ENCODE assay signal across 8 cellular contexts in the genomic region with DNA sequence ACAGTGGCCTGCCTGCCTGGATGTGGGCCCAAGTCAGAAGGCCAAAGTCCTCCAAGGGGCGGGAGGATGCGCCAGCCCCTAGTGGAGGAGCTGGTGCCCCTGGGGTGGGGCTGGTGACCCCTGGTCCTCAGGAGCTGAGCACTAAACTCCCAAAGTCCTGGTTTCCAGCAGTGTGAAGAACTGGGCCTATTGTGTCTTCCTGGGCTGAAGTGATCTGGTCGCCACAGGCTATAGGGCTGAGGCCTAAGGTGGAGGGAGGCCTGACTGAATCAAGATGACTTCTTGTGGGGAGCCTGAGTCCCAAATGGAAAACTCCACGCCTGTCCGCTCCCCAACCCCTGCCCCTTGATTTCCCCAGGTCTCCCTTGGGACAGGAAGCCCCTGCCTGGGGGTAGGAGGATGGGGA. TPM values are rescaled to one million over a fixed set of nuclear protein-coding genes. Genes with fewer than 3 reads are reported as not detected.
DNase-seq lines count a peak whose midpoint lies in the region; ATAC-seq and TF ChIP-seq lines count a peak whose summit lies in the region.

No MANE protein-coding gene starts in this region.

- no peak overlapping the region for H3K18ac ChIP-seq in H9 (ENCODE audit: insufficient read length, low read depth, low read length)

- H3K27me3 Mint-ChIP-seq in H9 (ENCODE audit: low read depth), result no peaks in the 10 kb centered on the region

- no peak overlapping the region for H4K5ac ChIP-seq in H9 (ENCODE audit: insufficient read length, low read depth, low read length)

- ATAC-seq in left colon (peak; percentile 18), HG03139 (IDR thresholded peaks at IDR 0.05; ENCODE audit: unreplicated experiment) (no peak), GM18870 (IDR thresholded peaks at IDR 0.05; ENCODE audit: unreplicated experiment) (no peak)

- H3K4me1 Mint-ChIP-seq in H9, result peaks cover 14 to 21% of the 10 kb centered on the region in 2 experiments

- no peaks in the 10 kb centered on the region for H3K9me3 ChIP-seq in H9 (ENCODE audit: control insufficient read depth, low read depth, low read length)
- H3K9me3 ChIP-seq in adrenal gland (replicated peaks in 1 of 3), result no peaks in the 10 kb centered on the region
- H3K9me3 ChIP-seq in spleen, result no peaks in the 10 kb centered on the region

- no peak overlapping the region for H2BK120ac ChIP-seq in H9 (ENCODE audit: low read depth, low read length, poor library complexity, severe bottlenecking)

- no peaks in the 10 kb centered on the region for H3K9me3 Mint-ChIP-seq in H9

- no peaks in the 10 kb centered on the region for H3K79me2 ChIP-seq in H9 (ENCODE audit: insufficient read depth, low read length)

- no peak overlapping the region for H3T11ph ChIP-seq in H9 (ENCODE audit: low read length)

- H3K23ac ChIP-seq in H9 (ENCODE audit: insufficient read length, low read depth, low read length), result no peak overlapping the region

- intact Hi-C loops in adrenal gland (cut with DNase I), result loop anchor here (5.0 to 10.0 kb wide), 3 partner anchors 169 to 236 kb away; a partner anchor contains a TSS
- intact Hi-C loops in left colon (cut with DNase I, micrococcal nuclease), result no loop called here
- intact Hi-C loops in spleen (cut with DNase I; ENCODE audit: low total_unique reads), result loop anchor here (10.0 kb wide), 1 partner anchor 49 kb away; no protein-coding TSS in a partner anchor

- H3K23me2 ChIP-seq in H9 (ENCODE audit: insufficient read length, low read depth, low read length, poor library complexity, severe bottlenecking), result peaks cover 7% of the 10 kb centered on the region

- H3K4me1 ChIP-seq in H9 (ENCODE audit: insufficient read depth, low read length) (no peaks in the 10 kb centered on the region), adrenal gland (replicated peaks in 1 of 2) (peaks cover 0 to 33% of the 10 kb centered on the region in 2 donors), spleen (peaks cover 24 to 64% (median 55%) of the 10 kb centered on the region in 6 donors)

- H3K14ac ChIP-seq in H9 (ENCODE audit: insufficient read depth, low read length), result peak overlapping the region; percentile 19; the same call in 1 of the 2 replicates

- peak overlapping the region in 1 of 3 experiments; percentile 77; a peak in 1 of 7 replicates for H3K27ac Mint-ChIP-seq in H9

- H3K4me2 ChIP-seq in H9 (ENCODE audit: insufficient read depth, insufficient read length, low read length), result no peak overlapping the region

- no peaks in the 10 kb centered on the region for H3K79me1 ChIP-seq in H9 (ENCODE audit: insufficient read depth, low read depth, low read length, poor library complexity, severe bottlenecking)

- no peak overlapping the region for H4K91ac ChIP-seq in H9 (ENCODE audit: insufficient read length, low read depth, low read length)

- no peak overlapping the region for H3K56ac ChIP-seq in H9 (ENCODE audit: insufficient read length, low read depth, low read length)

- H3K4me3 Mint-ChIP-seq in H9, result peak overlapping the region; percentile 25 to 35; a peak in 3 of 5 replicates

- H3K27ac ChIP-seq in H9 (ENCODE audit: insufficient read length, low read depth, low read length), result no peak overlapping the region
- peak overlapping the region in 4 of 5 donors; percentile 68 to 95 (median 91) for H3K27ac ChIP-seq in adrenal gland
- H3K27ac ChIP-seq in spleen, result peak overlapping the region; percentile 64 to 98 (median 96)

- no CpG with 5 or more reads among the region's 5 CpGs for WGBS in H9 (ENCODE audit: extremely low coverage, insufficient read length, low lambda C conversion rate)
- 62 to 82% (median 65%) methylated on average over 3 to 5 of the region's 5 CpGs for WGBS in adrenal gland, 4 donors
- 52 to 73% (median 60%) methylated on average over 4 to 5 of the region's 5 CpGs for WGBS in spleen, 5 donors

- TF ChIP-seq CTCF in H9 (conservative IDR thresholded peaks at IDR 0.05), result no peak
- no peak for TF ChIP-seq CTCF in adrenal gland (IDR thresholded peaks at IDR 0.05)
- TF ChIP-seq CTCF in spleen (IDR thresholded peaks at IDR 0.05 in 8 of 11, conservative IDR thresholded peaks at IDR 0.05 in 3 of 11), result no peak

- no peak overlapping the region for H2BK5ac ChIP-seq in H9 (ENCODE audit: insufficient read length, low read length)

- peaks cover 5 to 23% (median 9%) of the 10 kb centered on the region in 3 experiments; a peak in 4 of 7 replicates for H3K36me3 Mint-ChIP-seq in H9 (ENCODE audit: insufficient read depth in 1 of 3, low read depth in 3 of 3)

- no peak overlapping the region for H2BK15ac ChIP-seq in H9 (ENCODE audit: low read depth, low read length)

- no peaks in the 10 kb centered on the region for H3K27me3 ChIP-seq in H9 (ENCODE audit: insufficient read depth, low read length)
- H3K27me3 ChIP-seq in adrenal gland, result no peaks in the 10 kb centered on the region
- peaks cover 0 to 7% (median 0%) of the 10 kb centered on the region in 7 donors for H3K27me3 ChIP-seq in spleen (replicated peaks in 1 of 7)

- H4K8ac ChIP-seq in H9 (replicated peaks; ENCODE audit: insufficient read length, low read depth, low read length), result no peak overlapping the region

- H3K4me3 ChIP-seq in adrenal gland (peak overlapping the region in 1 of 4 donors; percentile 63), spleen (peak overlapping the region in 7 of 8 donors; percentile 54 to 80 (median 63))

- no peak overlapping the region for H3K9ac ChIP-seq in H9 (ENCODE audit: extremely low read depth, insufficient read length, low read length)

- H3K4ac ChIP-seq in H9 (ENCODE audit: low read depth, low read length), result no peak overlapping the region

- H2BK20ac ChIP-seq in H9 (ENCODE audit: low read depth, low read length, poor library complexity, severe bottlenecking), result no peak overlapping the region

- H2AFZ ChIP-seq in H9 (ENCODE audit: low read length), result no peak overlapping the region

- no peak overlapping the region for H2BK12ac ChIP-seq in H9 (ENCODE audit: insufficient read length, low read depth, low read length)

- H2AK5ac ChIP-seq in H9 (ENCODE audit: insufficient read length, low read length), result no peak overlapping the region

- H3K36me3 ChIP-seq in adrenal gland (replicated peaks in 1 of 2) (peaks cover 0 to 52% of the 10 kb centered on the region in 2 donors), spleen (peaks cover 8 to 74% (median 49%) of the 10 kb centered on the region in 6 donors)

- TF ChIP-seq POLR2A in adrenal gland (IDR thresholded peaks at IDR 0.05) (no peak), spleen (IDR thresholded peaks at IDR 0.05) (no peak)

- DNase-seq in H9 (no peak), adrenal gland (no peak), left colon (no peak), spleen (no peak), GM19238 (ENCODE audit: insufficient read length, low spot score) (no peak), NCI-H345 treated with DMSO at 0.1 percent for 48 hours (lab: John Stamatoyannopoulos, UW; ENCODE audit: unreplicated experiment) (no peak)

- no peaks in the 10 kb centered on the region for H4K20me1 ChIP-seq in H9 (ENCODE audit: control insufficient read depth, insufficient read depth, insufficient read length)

RNA-seq across cellular contexts. Expression of a gene that starts 0.8 kb away (rescaled TPM):
- total RNA-seq in H9 (2021) (6.5 and 6.7 TPM in 2 replicates), adrenal gland (10 to 100 TPM; 15.3 to 82.3 (median 27.7) TPM), left colon (1 to 10 TPM; 5.1 to 10.0 TPM), spleen (100 to 1,000 TPM; 150 to 369 (median 272) TPM)
- polyA plus RNA-seq in adrenal gland (10 to 100 TPM in 2 of 3 donors, 1 to 10 TPM in 1; 2.3 to 32.9 (median 19.5) TPM), spleen (100 to 1,000 TPM in 1 of 3 donors, 10 to 100 TPM in 2; 39.5 to 176 (median 89.2) TPM)

RNA-seq across cellular contexts. Expression of a gene that starts 15.1 kb away (rescaled TPM):
- total RNA-seq in H9 (2021) (35.1 and 35.7 TPM in 2 replicates), adrenal gland (100 to 1,000 TPM in 1 of 8 donors, 10 to 100 TPM in 7; 38.7 to 119 (median 50.0) TPM), left colon (100 to 1,000 TPM in 1 of 2 donors, 10 to 100 TPM in 1; 74.0 to 101 TPM), spleen (100 to 1,000 TPM in 2 of 7 donors, 10 to 100 TPM in 5; 62.0 to 139 (median 86.8) TPM)
- polyA plus RNA-seq in adrenal gland (10 to 100 TPM; 11.5 to 29.3 (median 24.7) TPM), spleen (10 to 100 TPM in 2 of 3 donors, 1 to 10 TPM in 1; 10.0 to 33.3 (median 10.9) TPM)

RNA-seq across cellular contexts. Expression of a gene that starts 19.6 kb away (rescaled TPM):
- total RNA-seq in H9 (2021) (25.3 and 27.4 TPM in 2 replicates), adrenal gland (10 to 100 TPM; 52.3 to 94.6 (median 68.5) TPM), left colon (10 to 100 TPM; 48.4 to 63.7 TPM), spleen (100 to 1,000 TPM; 105 to 167 (median 120) TPM)
- polyA plus RNA-seq in adrenal gland (10 to 100 TPM; 26.5 to 83.3 (median 46.2) TPM), spleen (10 to 100 TPM; 13.7 to 46.1 (median 24.0) TPM)

RNA-seq across cellular contexts. Expression of a gene that starts 48.8 kb away (rescaled TPM):
- total RNA-seq in H9 (2021) (13.2 and 13.3 TPM in 2 replicates), adrenal gland (10 to 100 TPM; 14.6 to 40.2 (median 25.0) TPM), left colon (10 to 100 TPM; 17.3 to 17.5 TPM), spleen (10 to 100 TPM; 12.8 to 25.9 (median 18.0) TPM)
- polyA plus RNA-seq in adrenal gland (10 to 100 TPM; 19.9 to 31.5 (median 30.4) TPM), spleen (10 to 100 TPM; 23.9 to 34.5 (median 31.0) TPM)

RNA-seq across cellular contexts. Expression of a gene that starts 51.6 kb away (rescaled TPM):
- total RNA-seq in H9 (2021) (84.3 and 84.6 TPM in 2 replicates), adrenal gland (100 to 1,000 TPM in 1 of 8 donors, 10 to 100 TPM in 7; 32.2 to 114 (median 54.2) TPM), left colon (10 to 100 TPM; 53.0 to 58.1 TPM), spleen (10 to 100 TPM; 32.8 to 59.5 (median 42.6) TPM)
- polyA plus RNA-seq in adrenal gland (10 to 100 TPM; 28.1 to 82.1 (median 71.1) TPM), spleen (10 to 100 TPM; 32.2 to 43.6 (median 32.8) TPM)

Comparison
In these comparisons a context has a peak if more than half of its experiments do, and no peak if none do; other contexts are left out.
1. intact Hi-C loops: an anchor here in adrenal gland (5.0 to 10.0 kb wide) and spleen (10.0 kb wide); none called in left colon.